15 cellular contexts compared by ENCODE assay signal in the genomic region with DNA sequence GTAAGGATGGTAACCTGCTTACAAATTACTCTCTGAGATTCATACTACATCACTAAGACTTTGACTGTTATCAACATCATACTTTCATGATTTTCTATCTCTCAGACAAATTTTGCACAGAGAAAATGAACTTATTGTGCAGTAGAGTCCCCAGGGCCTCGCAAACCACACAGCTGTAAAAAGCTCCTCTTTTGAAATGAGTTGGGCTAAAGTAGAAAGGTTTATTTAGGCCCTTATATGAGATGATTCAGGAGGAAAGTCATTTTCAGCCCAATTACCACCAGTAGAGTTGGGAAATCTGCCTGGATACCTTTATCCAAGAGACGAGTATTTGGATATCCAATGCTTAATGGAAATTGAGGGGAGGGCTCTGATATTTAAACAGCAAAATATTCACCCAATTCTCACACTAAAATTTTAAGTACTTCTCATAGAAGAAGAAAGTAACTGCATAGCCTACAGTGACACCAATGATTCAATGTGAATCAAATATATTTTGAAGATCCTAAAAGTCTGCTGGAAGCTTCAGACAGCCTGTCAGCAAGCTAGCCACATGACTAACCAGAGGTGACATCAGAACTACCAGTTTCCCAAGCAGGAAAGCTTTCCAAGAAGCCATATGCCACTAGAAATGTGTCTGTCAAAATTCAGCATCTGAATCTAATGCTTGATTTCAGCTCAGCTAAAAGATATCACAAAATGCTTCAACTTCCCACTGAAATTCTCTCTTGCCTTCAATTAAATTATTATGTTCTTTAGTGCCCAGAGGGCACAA.
DNase-seq lines count a peak whose midpoint lies in the region; ATAC-seq and TF ChIP-seq lines count a peak whose summit lies in the region.
"Had no signal": no experiment of that assay in that cellular context is flagged by ENCODE, and none has a peak within 500 bp of the region (broad histone marks: within the 10 kb centered on the region; RNA-seq: fewer than 3 reads in every experiment).

No MANE protein-coding gene starts in this region.

- no peak overlapping the region for H3K27ac ChIP-seq in neuronal stem cell (replicated peaks; ENCODE audit: low read length)
- H3K27ac ChIP-seq in adrenal gland: no peak overlapping the region

- H3K4me1 ChIP-seq in neuronal stem cell (ENCODE audit: control insufficient read depth in 2 of 2, insufficient read depth in 1 of 2, low read depth in 1 of 2, low read length in 2 of 2) (no peaks in the 10 kb centered on the region), adrenal gland (replicated peaks in 1 of 2) (no peaks in the 10 kb centered on the region)

- no peak overlapping the region for H2BK120ac ChIP-seq in neuronal stem cell (ENCODE audit: low read depth, low read length)

- TF ChIP-seq CTCF in astrocyte of the spinal cord (IDR thresholded peaks at IDR 0.05; ENCODE audit: low read depth, low read length) (no peak), adrenal gland (IDR thresholded peaks at IDR 0.05) (no peak)

- no peak for ATAC-seq in left cardiac atrium
- ATAC-seq: natural killer cell, right cardiac atrium had no signal

- H2BK5ac ChIP-seq in neuronal stem cell (ENCODE audit: low read length): no peak overlapping the region

- intact Hi-C loops in adrenal gland (cut with DNase I) (no loop called here), left cardiac atrium (cut with DNase I) (no loop called here)

- H3K4ac ChIP-seq in neuronal stem cell (ENCODE audit: low read length): no peak overlapping the region

- H3K4me3 ChIP-seq in astrocyte of the spinal cord (ENCODE audit: low read depth, low read length) (no peak overlapping the region), neuronal stem cell (ENCODE audit: low read length in 2 of 2) (no peak overlapping the region), adrenal gland (no peak overlapping the region)

- H4K91ac ChIP-seq in neuronal stem cell (ENCODE audit: low read depth, low read length, poor library complexity): no peak overlapping the region

- H2AK5ac ChIP-seq in neuronal stem cell (ENCODE audit: low read depth, low read length): no peak overlapping the region

- in situ Hi-C loops in astrocyte of the spinal cord (cut with HindIII; ENCODE audit: low sequenced_read_pairs): no loop called here

- no peak overlapping the region for H2BK12ac ChIP-seq in neuronal stem cell (ENCODE audit: low read length)

- H3K18ac ChIP-seq in neuronal stem cell (ENCODE audit: low read length): no peak overlapping the region

- no peak overlapping the region for H3K4me2 ChIP-seq in neuronal stem cell (ENCODE audit: insufficient read depth, low read length, poor library complexity, severe bottlenecking)

- no peak for TF ChIP-seq POLR2A in adrenal gland (IDR thresholded peaks at IDR 0.05)

- DNase-seq in COLO829 (ENCODE audit: low spot score) (peak; percentile 23), M059J (ENCODE audit: low read depth) (peak; percentile 26), astrocyte of the spinal cord (ENCODE audit: low read depth, low spot score) (peak; percentile 12), neuronal stem cell (ENCODE audit: low spot score) (no peak), epidermal melanocyte (ENCODE audit: insufficient read length, low spot score) (no peak), adrenal gland (no peak), left cardiac atrium (no peak)
- no peak for DNase-seq in activated effector memory CD4-positive, alpha-beta T cell treated with Interleukin-2 at 50 U/mL for 16 hours
- DNase-seq: activated naive CD4-positive, alpha-beta T cell treated with anti-CD3 and anti-CD28 coated beads, Interleukin-2, amount 50 U/mL, for 16 hours; CD4-positive, alpha-beta memory T cell; erythroblast; natural killer cell; NCI-H2029 treated with DMSO at 0.1 percent for 48 hours; right cardiac atrium; stimulated activated naive CD4-positive, alpha-beta T cell had no signal

- WGBS in neuronal stem cell (ENCODE audit: extremely low coverage in 2 of 2, insufficient read length in 2 of 2, insufficient replicate concordance in 1 of 2), 2 donors: no CpG with 5 or more reads among the region's 2 CpGs
- WGBS in adrenal gland, 4 donors: 75 to 87% (median 85%) methylated on average over 2 of the region's 2 CpGs

- no peaks in the 10 kb centered on the region for H3K9me3 ChIP-seq in neuronal stem cell (replicated peaks in 1 of 2; ENCODE audit: control insufficient read depth in 2 of 2, insufficient read depth in 1 of 2, low read depth in 1 of 2, low read length in 2 of 2)
- no peaks in the 10 kb centered on the region for H3K9me3 ChIP-seq in adrenal gland (replicated peaks in 1 of 3)

- H4K8ac ChIP-seq in neuronal stem cell (ENCODE audit: low read depth, low read length): no peak overlapping the region

- H3K79me1 ChIP-seq in neuronal stem cell (ENCODE audit: low read depth, low read length): no peaks in the 10 kb centered on the region

- no peak overlapping the region for H3K9ac ChIP-seq in neuronal stem cell (ENCODE audit: low read depth, low read length, poor library complexity)

- no peaks in the 10 kb centered on the region for H3K36me3 ChIP-seq in neuronal stem cell (replicated peaks in 1 of 2; ENCODE audit: control insufficient read depth in 2 of 2, insufficient read depth in 2 of 2, low read length in 2 of 2)
- no peaks in the 10 kb centered on the region for H3K36me3 ChIP-seq in adrenal gland (replicated peaks in 1 of 2)

- H3K23ac ChIP-seq in neuronal stem cell (ENCODE audit: low read depth, low read length, poor library complexity): no peak overlapping the region

- H3K14ac ChIP-seq in neuronal stem cell (ENCODE audit: low read length): no peak overlapping the region

- H2AFZ ChIP-seq in neuronal stem cell (ENCODE audit: low read length): peak overlapping the region; percentile 12

- H2BK15ac ChIP-seq in neuronal stem cell (ENCODE audit: low read length): no peak overlapping the region

- H3K27me3 ChIP-seq in neuronal stem cell (ENCODE audit: control insufficient read depth in 3 of 3, insufficient read depth in 3 of 3, low read depth in 1 of 3, low read length in 3 of 3): no peaks in the 10 kb centered on the region
- H3K27me3 ChIP-seq in adrenal gland: no peaks in the 10 kb centered on the region

Comparison
In these comparisons a context has a peak if more than half of its experiments do, and no peak if none do; other contexts are left out.
1. DNase-seq: peak in COLO829 (single experiment), M059J (single experiment) and astrocyte of the spinal cord (single experiment); none in neuronal stem cell (single experiment), epidermal melanocyte (single experiment), activated effector memory CD4-positive, alpha-beta T cell treated with Interleukin-2 at 50 U/mL for 16 hours (single experiment), adrenal gland (0 of 7) and left cardiac atrium (single experiment).